ENCODE assay signal across 22 cellular contexts in genomic region chr17:76048025-76048605, GRCh38. TPM values are rescaled to one million over a fixed set of nuclear protein-coding genes. Genes with fewer than 3 reads are reported as not detected.
DNase-seq lines count a peak whose midpoint lies in the region; ATAC-seq lines count a peak whose summit lies in the region.
"Had no signal": no experiment of that assay in that cellular context is flagged by ENCODE, and none has a peak within 500 bp of the region (broad histone marks: within the 10 kb centered on the region; RNA-seq: fewer than 3 reads in every experiment).

No MANE protein-coding gene starts in this region.

- H3K27me3 ChIP-seq in SJCRH30: no peaks in the 10 kb centered on the region
- H3K27me3 ChIP-seq: left lung had no signal

- H3K9me3 Mint-ChIP-seq in activated naive CD4-positive, alpha-beta T cell treated with anti-CD3 and anti-CD28 coated beads, Interleukin-2, amount 50 U/mL, for 72 hours: no peaks in the 10 kb centered on the region
- H3K9me3 Mint-ChIP-seq: activated T-cell treated with anti-CD3 and anti-CD28 coated beads, Interleukin-2, amount 50 U/mL, for 72 hours had no signal

- peaks cover 28 to 46% of the 10 kb centered on the region in 2 donors for H3K36me3 Mint-ChIP-seq in activated naive CD4-positive, alpha-beta T cell treated with anti-CD3 and anti-CD28 coated beads, Interleukin-2, amount 50 U/mL, for 72 hours

- peaks cover 82% of the 10 kb centered on the region for H3K36me3 ChIP-seq in SJCRH30

- peaks cover 30% of the 10 kb centered on the region for H3K4me1 ChIP-seq in SJCRH30

- no peak for DNase-seq in activated naive CD4-positive, alpha-beta T cell treated with anti-CD3 and anti-CD28 coated beads, Interleukin-2, amount 50 U/mL, for 72 hours (ENCODE audit: low spot score in 2 of 2)
- no peak for DNase-seq in activated naive CD4-positive, alpha-beta T cell (lab: John Stamatoyannopoulos, UW)
- DNase-seq in SJCRH30: peak in 1 of 2 experiments; percentile 42
- peak; percentile 9 for DNase-seq in medulla oblongata (ENCODE audit: extremely low spot score)
- no peak for DNase-seq in GF-D8 (lab: John Stamatoyannopoulos, UW)
- DNase-seq: activated CD4-positive, alpha-beta T cell treated with anti-CD3 and anti-CD28 coated beads, Interleukin-2, amount 50 U/mL, for 48 hours; activated T-cell treated with anti-CD3 and anti-CD28 coated beads, Interleukin-2, amount 50 U/mL, for 72 hours; amygdala; Calu3; cerebellar nuclear complex; left lung; NCI-H146; NCI-H345; posterior cingulate gyrus had no signal

- no peaks in the 10 kb centered on the region for H3K9me3 ChIP-seq in SJCRH30 (replicated peaks)
- H3K9me3 ChIP-seq: left lung had no signal

- peak overlapping the region; percentile 17 to 83 for H3K27ac Mint-ChIP-seq in activated naive CD4-positive, alpha-beta T cell treated with anti-CD3 and anti-CD28 coated beads, Interleukin-2, amount 50 U/mL, for 72 hours

- no peak for ATAC-seq in activated naive CD4-positive, alpha-beta T cell treated with anti-CD3 and anti-CD28 coated beads, Interleukin-2, amount 50 U/mL, for 72 hours
- no peak for ATAC-seq in HG02938 (IDR thresholded peaks at IDR 0.05; ENCODE audit: unreplicated experiment)
- no peak for ATAC-seq in HG03139 (IDR thresholded peaks at IDR 0.05; ENCODE audit: unreplicated experiment)
- ATAC-seq in GM18519 (IDR thresholded peaks at IDR 0.05; ENCODE audit: low FRiP score, unreplicated experiment): no peak
- ATAC-seq: activated T-cell treated with anti-CD3 and anti-CD28 coated beads, Interleukin-2, amount 50 U/mL, for 72 hours; HCT116; left lung had no signal

- no peak overlapping the region for H3K4me3 ChIP-seq in SJCRH30
- H3K4me3 ChIP-seq: left lung, PC-9, SK-N-MC had no signal

- peak overlapping the region; percentile 80 for H3K27ac ChIP-seq in SJCRH30
- H3K27ac ChIP-seq: left lung, PC-9, SK-N-MC had no signal

RNA-seq across cellular contexts. Expression of gene EVPL, which starts 21.0 kb away (rescaled TPM):
- 1 to 10 TPM in 1 of 2 donors, under 1 TPM in 1; 0.34 to 1.5 TPM for total RNA-seq in activated naive CD4-positive, alpha-beta T cell treated with anti-CD3 and anti-CD28 coated beads, Interleukin-2, amount 50 U/mL, for 72 hours
- total RNA-seq in SJCRH30 (2014; rRNA removed; shearing (Covaris generic)): 0.63 and 1.1 TPM in 2 replicates

RNA-seq across cellular contexts. Expression of gene SRP68, which starts 24.2 kb away (rescaled TPM):
- 100 to 1,000 TPM in 1 of 2 donors, 10 to 100 TPM in 1; 78.8 to 162 TPM for total RNA-seq in activated naive CD4-positive, alpha-beta T cell treated with anti-CD3 and anti-CD28 coated beads, Interleukin-2, amount 50 U/mL, for 72 hours
- 58.7 and 60.0 TPM in 2 replicates for total RNA-seq in SJCRH30 (2014; rRNA removed; shearing (Covaris generic))

RNA-seq across cellular contexts. Expression of gene GALR2, which starts 26.5 kb away (rescaled TPM):
- total RNA-seq in activated naive CD4-positive, alpha-beta T cell treated with anti-CD3 and anti-CD28 coated beads, Interleukin-2, amount 50 U/mL, for 72 hours: 10 to 100 TPM in 1 of 2 donors, 1 to 10 TPM in 1; 6.2 to 14.6 TPM
- total RNA-seq in SJCRH30 (2014; rRNA removed; shearing (Covaris generic)): 0.06 TPM in 1 of 2 replicates, not detected in the other
- total RNA-seq: ureter had no signal

RNA-seq across cellular contexts. Expression of gene ZACN, which starts 30.9 kb away (rescaled TPM):
- total RNA-seq in activated naive CD4-positive, alpha-beta T cell treated with anti-CD3 and anti-CD28 coated beads, Interleukin-2, amount 50 U/mL, for 72 hours: 10 to 100 TPM in 1 of 2 donors, 1 to 10 TPM in 1; 6.8 to 15.7 TPM
- 0.14 and 0.25 TPM in 2 replicates for total RNA-seq in SJCRH30 (2014; rRNA removed; shearing (Covaris generic))
- total RNA-seq: HT-29, PC-9, ureter had no signal

RNA-seq across cellular contexts. Expression of gene CDK3, which starts 47.5 kb away (rescaled TPM):
- total RNA-seq in activated naive CD4-positive, alpha-beta T cell treated with anti-CD3 and anti-CD28 coated beads, Interleukin-2, amount 50 U/mL, for 72 hours: 1 to 10 TPM; 6.9 to 8.3 TPM
- total RNA-seq in SJCRH30 (2014; rRNA removed; shearing (Covaris generic)): 2.7 and 3.1 TPM in 2 replicates
